ENCODE assay signal across 25 cellular contexts in the genomic region with DNA sequence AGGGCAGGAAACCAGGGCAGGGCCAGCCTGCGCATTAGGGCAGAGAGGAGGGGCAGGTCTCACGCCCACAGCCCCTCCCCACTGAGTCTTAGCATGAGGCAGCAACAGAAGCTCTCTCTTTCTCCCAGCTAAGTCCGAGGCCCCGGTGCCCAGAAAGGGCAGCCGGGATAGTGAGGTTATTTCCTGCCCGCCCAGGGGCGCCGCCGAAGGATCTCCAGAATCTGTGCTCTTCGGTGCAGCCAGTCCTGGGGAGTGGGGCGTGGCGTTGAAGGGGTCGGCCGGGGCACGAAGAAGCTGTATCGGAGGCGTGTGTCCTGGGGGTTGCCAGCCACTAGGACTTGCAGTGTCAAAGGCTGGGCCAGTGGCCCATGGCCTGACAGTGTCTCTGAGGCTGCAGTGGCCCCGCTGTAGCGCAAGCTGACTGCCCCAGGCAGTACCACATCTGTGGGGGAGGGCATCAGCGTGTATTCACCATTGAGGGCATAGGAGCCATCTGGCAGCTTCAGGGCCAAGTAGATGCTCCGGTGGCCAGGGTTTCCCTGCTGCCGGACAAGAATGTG. TPM values are rescaled to one million over a fixed set of nuclear protein-coding genes. Genes with fewer than 3 reads are reported as not detected.
DNase-seq lines count a peak whose midpoint lies in the region; ATAC-seq and TF ChIP-seq lines count a peak whose summit lies in the region.
"Had no signal": no experiment of that assay in that cellular context is flagged by ENCODE, and none has a peak within 500 bp of the region (broad histone marks: within the 10 kb centered on the region; RNA-seq: fewer than 3 reads in every experiment).

No MANE protein-coding gene starts in this region.

- no peaks in the 10 kb centered on the region for H3K9me3 Mint-ChIP-seq in endodermal cell
- no peaks in the 10 kb centered on the region for H3K9me3 Mint-ChIP-seq in stimulated activated naive B cell treated with anti-CD40 and anti-IgM and Interleukin-4, amounts not matched to agents 10 μg/mL and 1 μg/mL and 100 μg/mL, for 72 hours
- H3K9me3 Mint-ChIP-seq: activated naive CD8-positive, alpha-beta T cell treated with anti-CD3 and anti-CD28 coated beads, Interleukin-2, amount 50 U/mL, for 24 hours had no signal

- 86 to 94% methylated on average over 17 to 22 of the region's 22 CpGs for WGBS in endodermal cell (ENCODE audit: insufficient coverage in 1 of 2, insufficient read length in 1 of 2), 2 experiments

- H3K4me1 Mint-ChIP-seq in endodermal cell = peaks cover 4% of the 10 kb centered on the region
- peaks cover 49 to 79% of the 10 kb centered on the region in 2 donors for H3K4me1 Mint-ChIP-seq in stimulated activated naive B cell treated with anti-CD40 and anti-IgM and Interleukin-4, amounts not matched to agents 10 μg/mL and 1 μg/mL and 100 μg/mL, for 72 hours

- H3K4me1 ChIP-seq in endodermal cell (ENCODE audit: control insufficient read depth, insufficient read depth, low read length) (no peaks in the 10 kb centered on the region), Karpas-422 (ENCODE audit: low read length) (peaks cover 34% of the 10 kb centered on the region)

- no peak overlapping the region for H3K27ac ChIP-seq in endodermal cell (ENCODE audit: low read depth, low read length)
- no peak overlapping the region for H3K27ac ChIP-seq in Karpas-422 (ENCODE audit: low read length)
- H3K27ac ChIP-seq: C4-2B, lower lobe of right lung, SJCRH30 had no signal

- no peaks in the 10 kb centered on the region for H3K27me3 Mint-ChIP-seq in endodermal cell (ENCODE audit: insufficient read depth)
- H3K27me3 Mint-ChIP-seq in stimulated activated naive B cell treated with anti-CD40 and anti-IgM and Interleukin-4, amounts not matched to agents 10 μg/mL and 1 μg/mL and 100 μg/mL, for 72 hours = no peaks in the 10 kb centered on the region
- H3K27me3 Mint-ChIP-seq: activated naive CD8-positive, alpha-beta T cell treated with anti-CD3 and anti-CD28 coated beads, Interleukin-2, amount 50 U/mL, for 24 hours had no signal

- no peaks in the 10 kb centered on the region for H3K9me2 ChIP-seq in Karpas-422 (replicated peaks; ENCODE audit: insufficient read depth, low read length)

- peak overlapping the region; percentile 59 for H3K27ac Mint-ChIP-seq in endodermal cell
- peak overlapping the region; percentile 20 for H3K27ac Mint-ChIP-seq in stimulated activated naive B cell treated with anti-CD40 and anti-IgM and Interleukin-4, amounts not matched to agents 10 μg/mL and 1 μg/mL and 100 μg/mL, for 72 hours
- H3K27ac Mint-ChIP-seq: activated naive CD8-positive, alpha-beta T cell treated with anti-CD3 and anti-CD28 coated beads, Interleukin-2, amount 50 U/mL, for 24 hours; progenitor cell of endocrine pancreas had no signal

- no peaks in the 10 kb centered on the region for H3K9me3 ChIP-seq in endodermal cell (ENCODE audit: control insufficient read depth, low read length)
- no peaks in the 10 kb centered on the region for H3K9me3 ChIP-seq in Karpas-422 (ENCODE audit: low read length)
- H3K9me3 ChIP-seq: lower lobe of right lung, SJCRH30 had no signal

- H3K9ac ChIP-seq in endodermal cell (ENCODE audit: extremely low read depth, low read length, poor library complexity, severe bottlenecking) (no peak overlapping the region), Karpas-422 (ENCODE audit: low read length) (no peak overlapping the region)

- ATAC-seq in stimulated activated naive B cell treated with anti-CD40 and anti-IgM and Interleukin-4, amounts not matched to agents 10 μg/mL and 1 μg/mL and 100 μg/mL, for 72 hours (replicated peaks) = no peak
- ATAC-seq: activated naive CD8-positive, alpha-beta T cell treated with anti-CD3 and anti-CD28 coated beads, Interleukin-2, amount 50 U/mL, for 24 hours; esophagus mucosa; lower lobe of right lung had no signal

- H3K27me3 ChIP-seq in endodermal cell (ENCODE audit: control insufficient read depth, insufficient read depth, low read length, poor library complexity, severe bottlenecking) = no peaks in the 10 kb centered on the region
- H3K27me3 ChIP-seq in Karpas-422 (ENCODE audit: low read length) = no peaks in the 10 kb centered on the region
- H3K27me3 ChIP-seq: SJCRH30 had no signal

- H3K4me3 ChIP-seq in endodermal cell (ENCODE audit: low read length) (no peak overlapping the region), Karpas-422 (ENCODE audit: low read length) (no peak overlapping the region)
- H3K4me3 ChIP-seq: lower lobe of right lung, SJCRH30, smooth muscle cell had no signal

- H3K36me3 Mint-ChIP-seq in endodermal cell (ENCODE audit: low read depth) = no peaks in the 10 kb centered on the region
- no peaks in the 10 kb centered on the region for H3K36me3 Mint-ChIP-seq in stimulated activated naive B cell treated with anti-CD40 and anti-IgM and Interleukin-4, amounts not matched to agents 10 μg/mL and 1 μg/mL and 100 μg/mL, for 72 hours

- H4K20me1 ChIP-seq in Karpas-422 (ENCODE audit: insufficient read depth, low read depth, low read length) = no peaks in the 10 kb centered on the region

- no peak overlapping the region for H3K4me2 ChIP-seq in Karpas-422 (ENCODE audit: low read depth, low read length, poor library complexity, severe bottlenecking)
- H3K4me2 ChIP-seq: smooth muscle cell had no signal

- H2AFZ ChIP-seq in Karpas-422 (ENCODE audit: low read length) = no peak overlapping the region

- no peak overlapping the region for H3K4me3 Mint-ChIP-seq in endodermal cell
- no peak overlapping the region for H3K4me3 Mint-ChIP-seq in stimulated activated naive B cell treated with anti-CD40 and anti-IgM and Interleukin-4, amounts not matched to agents 10 μg/mL and 1 μg/mL and 100 μg/mL, for 72 hours
- H3K4me3 Mint-ChIP-seq: activated naive CD8-positive, alpha-beta T cell treated with anti-CD3 and anti-CD28 coated beads, Interleukin-2, amount 50 U/mL, for 24 hours had no signal

- H3K36me3 ChIP-seq in endodermal cell (ENCODE audit: control insufficient read depth, insufficient read depth, low read length) (no peaks in the 10 kb centered on the region), Karpas-422 (ENCODE audit: insufficient read depth, low read length) (no peaks in the 10 kb centered on the region)

- TF ChIP-seq CTCF in endodermal cell (conservative IDR thresholded peaks at IDR 0.05) (no peak), GM10266 (IDR thresholded peaks at IDR 0.05; ENCODE audit: control insufficient read depth, insufficient read depth, low read depth, missing control alignments) (no peak)

- no peaks in the 10 kb centered on the region for H3K79me2 ChIP-seq in Karpas-422 (ENCODE audit: low read length)

- DNase-seq in NCI-H82 (lab: John Stamatoyannopoulos, UW) (peak; percentile 61), NCI-H82 treated with DMSO at 0.1 percent for 48 hours (lab: John Stamatoyannopoulos, UW; ENCODE audit: unreplicated experiment) (no peak), NCI-H2227 treated with DMSO at 0.1 percent for 48 hours (lab: John Stamatoyannopoulos, UW) (peak; percentile 17), endodermal cell (peak; percentile 77), HK-2 (ENCODE audit: unreplicated experiment) (no peak), Karpas-422 (no peak), GM10266 (ENCODE audit: extremely low spot score) (no peak)
- DNase-seq in stimulated activated naive B cell treated with anti-CD40 and anti-IgM and Interleukin-4, amounts not matched to agents 10 μg/mL and 1 μg/mL and 100 μg/mL, for 72 hours = no peak
- DNase-seq: activated naive CD8-positive, alpha-beta T cell treated with anti-CD3 and anti-CD28 coated beads, Interleukin-2, amount 50 U/mL, for 24 hours; DND-41; IMR-90; lower lobe of right lung; MM.1S; NCI-H1930; OCI-M1; SJCRH30; stimulated activated CD8-positive, alpha-beta memory T cell treated with anti-CD3 and anti-CD28 coated beads, Interleukin-4, amount 100 ng/mL, for 48 hours; T-helper 2 cell had no signal

RNA-seq across cellular contexts. Expression of a gene that starts 7.8 kb away (rescaled TPM):
- 1 to 10 TPM; 4.4 to 9.6 TPM for total RNA-seq in endodermal cell
- 5.7 TPM for polyA plus RNA-seq in endodermal cell (2013, experiment 1 of 2)
- polyA plus RNA-seq in endodermal cell (2013, experiment 2 of 2) = 4.6 TPM
- total RNA-seq in Karpas-422 (2014; rRNA removed; shearing (Covaris generic); ENCODE audit: low replicate concordance) = 0.15 TPM in 1 of 2 replicates, not detected in the other
- total RNA-seq: H4 had no signal

RNA-seq across cellular contexts. Expression of a gene that starts 11.1 kb away (rescaled TPM):
- 10 to 100 TPM; 83.5 to 100.0 TPM for total RNA-seq in endodermal cell
- polyA plus RNA-seq in endodermal cell (2013, experiment 1 of 2) = 130 TPM
- 112 TPM for polyA plus RNA-seq in endodermal cell (2013, experiment 2 of 2)
- 134 and 167 TPM in 2 replicates for total RNA-seq in Karpas-422 (2014; rRNA removed; shearing (Covaris generic); ENCODE audit: low replicate concordance)

RNA-seq across cellular contexts. Expression of a gene that starts 13.7 kb away (rescaled TPM):
- total RNA-seq in endodermal cell = 10 to 100 TPM; 30.4 to 37.9 TPM
- 46.8 TPM for polyA plus RNA-seq in endodermal cell (2013, experiment 1 of 2)
- 41.5 TPM for polyA plus RNA-seq in endodermal cell (2013, experiment 2 of 2)
- total RNA-seq in Karpas-422 (2014; rRNA removed; shearing (Covaris generic); ENCODE audit: low replicate concordance) = 34.9 and 54.7 TPM in 2 replicates

RNA-seq across cellular contexts. Expression of a gene that starts 24.1 kb away (rescaled TPM):
- total RNA-seq in endodermal cell = under 1 TPM; 0.68 to 0.69 TPM
- polyA plus RNA-seq in endodermal cell (2013, experiment 1 of 2) = not detected
- not detected for polyA plus RNA-seq in endodermal cell (2013, experiment 2 of 2)
- not detected in 2 replicates for total RNA-seq in Karpas-422 (2014; rRNA removed; shearing (Covaris generic); ENCODE audit: low replicate concordance)
- total RNA-seq: IMR-90, myocyte, NCI-H460, smooth muscle cell had no signal

RNA-seq across cellular contexts. Expression of a gene that starts 24.8 kb away (rescaled TPM):
- 10 to 100 TPM; 46.4 to 47.2 TPM for total RNA-seq in endodermal cell
- polyA plus RNA-seq in endodermal cell (2013, experiment 1 of 2) = 47.2 TPM
- polyA plus RNA-seq in endodermal cell (2013, experiment 2 of 2) = 43.1 TPM
- total RNA-seq in Karpas-422 (2014; rRNA removed; shearing (Covaris generic); ENCODE audit: low replicate concordance) = 37.0 and 60.8 TPM in 2 replicates

Comparison
In these comparisons a context has a peak if more than half of its experiments do, and no peak if none do; other contexts are left out.
1. DNase-seq: peak in NCI-H82 (single experiment), NCI-H2227 treated with DMSO at 0.1 percent for 48 hours (single experiment) and endodermal cell (single experiment); none in NCI-H82 treated with DMSO at 0.1 percent for 48 hours (single experiment), stimulated activated naive B cell treated with anti-CD40 and anti-IgM and Interleukin-4, amounts not matched to agents 10 μg/mL and 1 μg/mL and 100 μg/mL, for 72 hours (single experiment), HK-2 (single experiment), Karpas-422 (single experiment) and GM10266 (single experiment).